ENCODE assay signal across 22 cellular contexts in genomic region chr3:26281284-26281977, GRCh38.
"Had no signal": no experiment of that assay in that cellular context is flagged by ENCODE, and none has a peak within 500 bp of the region (broad histone marks: within the 10 kb centered on the region; RNA-seq: fewer than 3 reads in every experiment).

No MANE protein-coding gene starts in this region.

- H3K4me3 Mint-ChIP-seq: activated CD8-positive, alpha-beta T cell treated with anti-CD3 and anti-CD28 coated beads for 36 hours; activated naive CD4-positive, alpha-beta T cell treated with anti-CD3 and anti-CD28 coated beads, Interleukin-2, amount 10 ng/mL, durations not matched to agents 7 days and 5 days; activated T-cell treated with anti-CD3 and anti-CD28 coated beads, Interleukin-2, amount 50 U/mL, for 24 hours; dendritic cell treated with granulocyte-macrophage colony-stimulating factor and Interleukin-4, amounts not matched to agents 40 ng/mL and 50 ng/mL, for 4 days; naive thymus-derived CD8-positive, alpha-beta T cell; T-cell had no signal

- H3K27me3 ChIP-seq: ascending aorta, gastroesophageal sphincter, heart left ventricle, right lobe of liver, stomach, upper lobe of left lung had no signal

- DNase-seq: activated CD4-positive, alpha-beta T cell treated with anti-CD3 and anti-CD28 coated beads for 48 hours; activated CD4-positive, CD25-positive, alpha-beta regulatory T cell; activated CD8-positive, alpha-beta T cell treated with anti-CD3 and anti-CD28 coated beads for 36 hours; activated naive CD4-positive, alpha-beta T cell treated with anti-CD3 and anti-CD28 coated beads, Interleukin-2, amount 10 ng/mL, durations not matched to agents 7 days and 5 days; activated T-cell treated with anti-CD3 and anti-CD28 coated beads, Interleukin-2, amount 50 U/mL, for 24 hours; effector memory CD4-positive, alpha-beta T cell; heart left ventricle; kidney glomerular epithelial cell; mesenchymal stem cell; naive thymus-derived CD8-positive, alpha-beta T cell; right lobe of liver; small intestine; stimulated activated CD4-positive, alpha-beta T cell treated with anti-CD3 and anti-CD28 coated beads, Interleukin-4, amount 100 ng/mL, for 1 hour; stomach; T-cell; T-helper 9 cell; upper lobe of left lung had no signal

- H3K4me1 Mint-ChIP-seq: activated naive CD4-positive, alpha-beta T cell treated with anti-CD3 and anti-CD28 coated beads, Interleukin-2, amount 10 ng/mL, durations not matched to agents 7 days and 5 days; naive thymus-derived CD8-positive, alpha-beta T cell; T-cell had no signal

- H3K36me3 Mint-ChIP-seq: activated naive CD4-positive, alpha-beta T cell treated with anti-CD3 and anti-CD28 coated beads, Interleukin-2, amount 10 ng/mL, durations not matched to agents 7 days and 5 days; T-cell had no signal

- H3K36me3 ChIP-seq: ascending aorta, gastroesophageal sphincter, heart left ventricle, right lobe of liver, stomach, upper lobe of left lung had no signal

- H3K27me3 Mint-ChIP-seq: activated CD8-positive, alpha-beta T cell treated with anti-CD3 and anti-CD28 coated beads for 36 hours; activated naive CD4-positive, alpha-beta T cell treated with anti-CD3 and anti-CD28 coated beads, Interleukin-2, amount 10 ng/mL, durations not matched to agents 7 days and 5 days; activated T-cell treated with anti-CD3 and anti-CD28 coated beads, Interleukin-2, amount 50 U/mL, for 24 hours; dendritic cell treated with granulocyte-macrophage colony-stimulating factor and Interleukin-4, amounts not matched to agents 40 ng/mL and 50 ng/mL, for 4 days; T-cell had no signal

- H3K4me1 ChIP-seq: ascending aorta, gastroesophageal sphincter, right lobe of liver, stomach, upper lobe of left lung had no signal

- H3K9me3 ChIP-seq: right lobe of liver had no signal

- H3K4me3 ChIP-seq: ascending aorta, gastroesophageal sphincter, heart left ventricle, right lobe of liver, stomach, upper lobe of left lung had no signal

- H3K27ac ChIP-seq: ascending aorta, gastroesophageal sphincter, heart left ventricle, right lobe of liver, stomach, upper lobe of left lung had no signal

- H3K27ac Mint-ChIP-seq: activated CD8-positive, alpha-beta T cell treated with anti-CD3 and anti-CD28 coated beads for 36 hours; activated naive CD4-positive, alpha-beta T cell treated with anti-CD3 and anti-CD28 coated beads, Interleukin-2, amount 10 ng/mL, durations not matched to agents 7 days and 5 days; activated T-cell treated with anti-CD3 and anti-CD28 coated beads, Interleukin-2, amount 50 U/mL, for 24 hours; activated T-helper 2 cell treated with anti-CD3 and anti-CD28 coated beads, Interferon-gamma antibody, Interleukin-2, Interleukin-4, amounts not matched to agents 10 μg/mL and 5 μg/mL and 100 μg/mL, durations not matched to agents 14 hours and 24 hours and 36 hours; dendritic cell treated with granulocyte-macrophage colony-stimulating factor and Interleukin-4, amounts not matched to agents 40 ng/mL and 50 ng/mL, for 4 days; naive thymus-derived CD8-positive, alpha-beta T cell; T-cell had no signal

- ATAC-seq: activated CD8-positive, alpha-beta T cell treated with anti-CD3 and anti-CD28 coated beads for 36 hours; gastroesophageal sphincter; naive thymus-derived CD8-positive, alpha-beta T cell; right lobe of liver; SK-N-SH treated with all-trans-retinoic acid at 6 μM for 48 hours; T-cell had no signal
